20 cellular contexts compared by ENCODE assay signal in genomic region chr17:4358154-4358553, GRCh38. TPM values are rescaled to one million over a fixed set of nuclear protein-coding genes. Genes with fewer than 3 reads are reported as not detected.
DNase-seq lines count a peak whose midpoint lies in the region; ATAC-seq, FAIRE-seq and TF ChIP-seq lines count a peak whose summit lies in the region.
"Had no signal": no experiment of that assay in that cellular context is flagged by ENCODE, and none has a peak within 500 bp of the region (broad histone marks: within the 10 kb centered on the region; RNA-seq: fewer than 3 reads in every experiment).

No MANE protein-coding gene starts in this region.

- peak overlapping the region; percentile 45 for H3K4me2 ChIP-seq in GM12878 (ENCODE audit: control insufficient read depth, insufficient read depth)

- H3K4me3 ChIP-seq in HEK293 (ENCODE audit: low read depth, low read length) = no peak overlapping the region
- peak overlapping the region; percentile 40; the same call in 1 of the 2 replicates for H3K4me3 ChIP-seq in GM12878
- H3K4me3 ChIP-seq in gastrocnemius medialis = no peak overlapping the region
- H3K4me3 ChIP-seq: gastroesophageal sphincter, K562, left ventricle myocardium inferior, skin epidermis, testis had no signal

- SMC1A ChIA-PET in GM12878 (lab: Charles Lee; ENCODE audit: uncharacterized antibody, unreplicated experiment) = interaction anchor here (0.8 to 1.9 kb wide), 7 partner anchors 13 to 142 kb away, joined by 3 to 9 read pairs (median 4); no protein-coding TSS in a partner anchor

- TF ChIP-seq POLR2A in GM12878 (IDR thresholded peaks at IDR 0.05; ENCODE audit: low read depth, low read length) (no peak), gastrocnemius medialis (IDR thresholded peaks at IDR 0.05) (no peak)

- intact Hi-C loops in GM12878 (cut with micrococcal nuclease; ENCODE audit: unreplicated experiment) (loop anchor here (2.0 to 5.0 kb wide), 3 partner anchors 17 to 43 kb away; no protein-coding TSS in a partner anchor), gastrocnemius medialis (cut with DNase I; ENCODE audit: low total_unique reads) (no loop called here)

- no peak overlapping the region for H3K9ac ChIP-seq in GM12878 (ENCODE audit: control insufficient read depth, insufficient read depth, low read length)
- H3K9ac ChIP-seq: parathyroid adenoma had no signal

- H3K36me3 ChIP-seq in HEK293 (ENCODE audit: control insufficient read depth in 2 of 2, insufficient read depth in 1 of 2, low read length in 2 of 2) = peaks cover 0 to 4% of the 10 kb centered on the region in 2 experiments; a peak in 1 of 3 replicates
- H3K36me3 ChIP-seq in GM12878 (ENCODE audit: control insufficient read depth in 2 of 2, insufficient read depth in 2 of 2, low read length in 1 of 2) = peaks cover 2 to 4% of the 10 kb centered on the region in 2 experiments; a peak in 2 of 4 replicates
- H3K36me3 ChIP-seq in gastrocnemius medialis = no peaks in the 10 kb centered on the region
- H3K36me3 ChIP-seq: BE2C, gastroesophageal sphincter had no signal

- in situ Hi-C loops in GM12878 (cut with MboI) (no loop called here), gastrocnemius medialis (cut with MboI; ENCODE audit: low sequenced_read_pairs in 4 of 4) (no loop called here), KBM-7 (cut with MboI; ENCODE audit: low pct_unique_long_range_greater_than_20kb, low sequenced_read_pairs) (no loop called here)

- RAD21 ChIA-PET in GM12878 (lab: Charles Lee; ENCODE audit: unreplicated experiment) = interaction anchor here (0.6 to 1.9 kb wide), 11 partner anchors 12 to 142 kb away, joined by 3 to 8 read pairs (median 4); no protein-coding TSS in a partner anchor

- DNase-seq in GM12878 (ENCODE audit: low read depth, low spot score) (no peak), gastrocnemius medialis (no peak), KBM-7 (no peak), anterior cingulate cortex (lab: John Stamatoyannopoulos, UW) (no peak), middle frontal gyrus (ENCODE audit: extremely low spot score, low spot score) (no peak)
- DNase-seq: activated CD4-positive, alpha-beta T cell treated with anti-CD3 and anti-CD28 coated beads, Interleukin-2, amount 50 U/mL, for 1 hour; activated naive CD4-positive, alpha-beta T cell; BE2C; DMS 273 treated with DMSO at 0.1 percent for 48 hours; left ventricle myocardium inferior; NCI-H2171 treated with DMSO at 0.1 percent for 48 hours; testis had no signal

- H3K9me3 ChIP-seq in HEK293 (ENCODE audit: control insufficient read depth, insufficient read depth, low read depth, low read length) (no peaks in the 10 kb centered on the region), GM12878 (replicated peaks; ENCODE audit: control insufficient read depth, insufficient read depth, low read length) (no peaks in the 10 kb centered on the region), gastrocnemius medialis (no peaks in the 10 kb centered on the region)
- H3K9me3 ChIP-seq: BE2C, gastroesophageal sphincter, left ventricle myocardium inferior, testis had no signal

- POLR2A ChIA-PET in HEK293 (lab: Yijun Ruan, JAX) (interaction anchor here (0.6 to 1.0 kb wide), 2 partner anchors 8 to 19 kb away, joined by 4 to 12 read pairs; partner anchors contain the start of gene UBE2G1), GM12878 (lab: Charles Lee) (interaction anchor here (0.6 to 1.4 kb wide), 8 partner anchors 11 to 111 kb away, joined by 3 to 4 read pairs (median 3); partner anchors contain the start of gene ANKFY1)

- TF ChIP-seq RAD21 in GM12878 (IDR thresholded peaks at IDR 0.05; ENCODE audit: insufficient read depth, low read depth, low read length) = no peak

- TF ChIP-seq EP300 in GM12878 (IDR thresholded peaks at IDR 0.05; ENCODE audit: borderline replicate concordance in 1 of 2, control insufficient read depth in 1 of 2, low read depth in 2 of 2, low read length in 2 of 2) = no peak

- CTCF ChIA-PET in HEK293 (lab: Yijun Ruan, JAX) (no interaction called here), GM12878 (lab: Yijun Ruan, JAX) (interaction anchor here (0.7 to 2.3 kb wide), 9 partner anchors 22 to 268 kb away, joined by 3 to 6 read pairs (median 3); no protein-coding TSS in a partner anchor)

- 61% methylated on average over 4 of the region's 4 CpGs for WGBS in GM12878 (ENCODE audit: insufficient coverage, insufficient replicate concordance, low lambda C conversion rate, missing lambda C conversion rate)

- peak; percentile 56 for ATAC-seq in GM18868 (IDR thresholded peaks at IDR 0.05; ENCODE audit: unreplicated experiment)
- ATAC-seq in GM12878 = peak; percentile 91
- ATAC-seq in gastrocnemius medialis = no peak
- ATAC-seq: gastroesophageal sphincter, K562 had no signal

- H4K20me1 ChIP-seq in GM12878 (ENCODE audit: control insufficient read depth, insufficient read depth) = no peaks in the 10 kb centered on the region; the same call in none of the 2 replicates

- H3K27ac ChIP-seq in HEK293 (ENCODE audit: extremely low read depth, low read depth, low read length) (no peak overlapping the region), GM12878 (ENCODE audit: control insufficient read depth, insufficient read depth) (peak overlapping the region; percentile 69), gastrocnemius medialis (peak overlapping the region; percentile 89 to 100 (median 98))
- H3K27ac ChIP-seq: gastroesophageal sphincter, left ventricle myocardium inferior, parathyroid adenoma, skin epidermis, testis had no signal

- H3K79me2 ChIP-seq in GM12878 (ENCODE audit: control insufficient read depth, insufficient read depth, low read length) = peaks cover 96% of the 10 kb centered on the region

- no TSS peak for BruUV-seq in GM12878 (replicated peaks; lab: Mats Ljungman, UMichigan)

- H3K27me3 ChIP-seq in GM12878 (replicated peaks in 1 of 2; ENCODE audit: control insufficient read depth in 2 of 2, insufficient read depth in 2 of 2, low read length in 1 of 2) (no peaks in the 10 kb centered on the region), gastrocnemius medialis (no peaks in the 10 kb centered on the region)
- H3K27me3 ChIP-seq: BE2C, gastroesophageal sphincter, testis had no signal

- peaks cover 28% of the 10 kb centered on the region for H3K4me1 ChIP-seq in HEK293 (ENCODE audit: control insufficient read depth, insufficient read depth, low read length)
- peaks cover 38% of the 10 kb centered on the region for H3K4me1 ChIP-seq in GM12878 (ENCODE audit: control insufficient read depth, insufficient read depth, low read length)
- H3K4me1 ChIP-seq in gastrocnemius medialis = peaks cover 70 to 78% of the 10 kb centered on the region in 2 donors
- H3K4me1 ChIP-seq: BE2C, parathyroid adenoma had no signal

- TF ChIP-seq CTCF in HEK293 (tag by site-specific recombination; IDR thresholded peaks at IDR 0.05) (no peak), GM12878 (IDR thresholded peaks at IDR 0.05 in 2 of 3, conservative IDR thresholded peaks at IDR 0.05 in 1 of 3; ENCODE audit: control insufficient read depth in 2 of 3, extremely low read depth in 1 of 3, insufficient read depth in 1 of 3, low read depth in 3 of 3, low read length in 3 of 3) (no peak), gastrocnemius medialis (IDR thresholded peaks at IDR 0.05 in 4 of 5, conservative IDR thresholded peaks at IDR 0.05 in 1 of 5) (no peak)

- peak; percentile 57 for FAIRE-seq in GM12878 (lab: Jason Lieb, UNC)
- FAIRE-seq: colon, endothelial cell of umbilical vein, K562 had no signal

- no peak overlapping the region for H2AFZ ChIP-seq in GM12878 (ENCODE audit: control insufficient read depth, low read depth, low read length)
- H2AFZ ChIP-seq: parathyroid adenoma had no signal

TF ChIP-seq in HEK293, 187 proteins besides CTCF, POLR2A, EP300 and RAD21:
- TF ChIP-seq MZF1 (tag by site-specific recombination; IDR thresholded peaks at IDR 0.05; ENCODE audit: borderline replicate concordance) (peak; percentile 51; the same call in 1 of the 2 replicates), ZNF155 (tag by site-specific recombination; IDR thresholded peaks at IDR 0.05) (no peak), SCRT2 (tag by site-specific recombination; IDR thresholded peaks at IDR 0.05) (no peak), ZFP41 (tag by site-specific recombination; IDR thresholded peaks at IDR 0.05; ENCODE audit: borderline replicate concordance) (no peak)

TF ChIP-seq in GM12878, 131 proteins besides CTCF, POLR2A, EP300 and RAD21:
- TF ChIP-seq SMARCA5 (IDR thresholded peaks at IDR 0.05) (peak; percentile 53; the same call in 1 of the 2 replicates), SMC3 (IDR thresholded peaks at IDR 0.05; ENCODE audit: borderline replicate concordance, low read length) (0 out of 2 replicates have a peak, but pooled peaks have one; percentile 15), GABPA (IDR thresholded peaks at IDR 0.05; ENCODE audit: low read depth) (0 out of 2 replicates have a peak, but pooled peaks have one; percentile 9), IRF5 (IDR thresholded peaks at IDR 0.05; ENCODE audit: borderline replicate concordance) (no peak), PML (IDR thresholded peaks at IDR 0.05; ENCODE audit: low read length) (peak; percentile 55; the same call in 1 of the 2 replicates)

RNA-seq across cellular contexts. Expression of gene UBE2G1, which starts 8.3 kb away (rescaled TPM):
- 55.1 and 58.6 TPM in 2 replicates for total RNA-seq in GM12878 (2013; cell fraction: nucleolus; rRNA removed)
- 83.7 and 84.4 TPM in 2 replicates for total RNA-seq in GM12878 (2014; rRNA removed)
- total RNA-seq in GM12878 (2014; rRNA removed; fragmentation: Illumina TruSeq; extraction: Trizol) = 48.0 and 51.9 TPM in 2 replicates
- total RNA-seq in GM12878 (2021) = 123 and 131 TPM in 2 replicates
- 43.3 TPM for polyA plus RNA-seq in GM12878 (2011; ENCODE audit: low read depth)
- polyA plus RNA-seq in GM12878 (2011; rRNA removed) = 95.7 and 128 TPM in 2 replicates
- 50.6 and 51.7 TPM in 2 replicates for polyA plus RNA-seq in GM12878 (2011; cell fraction: cytosol; rRNA removed)
- 30.8 and 36.2 TPM in 2 replicates for polyA plus RNA-seq in GM12878 (2011; cell fraction: nucleus; rRNA removed)
- 63.2 and 89.0 TPM in 2 replicates for polyA plus RNA-seq in GM12878 (2012)
- 69.3 and 85.9 TPM in 2 replicates for polyA plus RNA-seq in GM12878 (2014; fragmentation: Illumina TruSeq; extraction: Trizol)
- polyA plus RNA-seq in GM12878 (2014; fragmentation: Nextera tagmentation; extraction: Ambion mirVana) = 10 to 100 TPM; 24.4 to 35.2 TPM
- polyA plus RNA-seq in GM12878 (2014; rRNA removed) = 70.3 and 74.0 TPM in 2 replicates
- polyA plus RNA-seq in GM12878 (2016; fragmentation: Nextera tagmentation; extraction: Ambion mirVana) = 100 to 1,000 TPM; 119 to 139 TPM
- polyA minus RNA-seq in GM12878 (2011; rRNA and poly(A)+ RNA removed) = 43.7 and 60.8 TPM in 2 replicates
- 33.3 and 55.7 TPM in 2 replicates for polyA minus RNA-seq in GM12878 (2011; cell fraction: cytosol; rRNA and poly(A)+ RNA removed)
- 19.8 and 42.3 TPM in 2 replicates for polyA minus RNA-seq in GM12878 (2011; cell fraction: nucleus; rRNA and poly(A)+ RNA removed)
- total RNA-seq in gastrocnemius medialis = 100 to 1,000 TPM; 152 to 217 (median 180) TPM

Comparison
In these comparisons a context has a peak if more than half of its experiments do, and no peak if none do; other contexts are left out.
1. ATAC-seq: peak in GM18868 (single experiment) and GM12878 (single experiment); none in gastrocnemius medialis (0 of 2).